1 cellular context compared by ENCODE assay signal in genomic region chr17:37373530-37374159, GRCh38.
TF ChIP-seq lines count a peak whose summit lies in the region.

No MANE protein-coding gene starts in this region.

TF ChIP-seq in IMR-90, 13 proteins besides CTCF, POLR2A, EP300 and RAD21 (continued from another document):
- TF ChIP-seq MXI1 (IDR thresholded peaks at IDR 0.05; ENCODE audit: borderline replicate concordance, low read depth, low read length) (no peak), MAZ (IDR thresholded peaks at IDR 0.05; ENCODE audit: borderline replicate concordance, low read depth, low read length) (peak; percentile 49; the same call in 1 of the 2 replicates)
